Comparison of ENCODE assay signal across 1 cellular context in the genomic region with DNA sequence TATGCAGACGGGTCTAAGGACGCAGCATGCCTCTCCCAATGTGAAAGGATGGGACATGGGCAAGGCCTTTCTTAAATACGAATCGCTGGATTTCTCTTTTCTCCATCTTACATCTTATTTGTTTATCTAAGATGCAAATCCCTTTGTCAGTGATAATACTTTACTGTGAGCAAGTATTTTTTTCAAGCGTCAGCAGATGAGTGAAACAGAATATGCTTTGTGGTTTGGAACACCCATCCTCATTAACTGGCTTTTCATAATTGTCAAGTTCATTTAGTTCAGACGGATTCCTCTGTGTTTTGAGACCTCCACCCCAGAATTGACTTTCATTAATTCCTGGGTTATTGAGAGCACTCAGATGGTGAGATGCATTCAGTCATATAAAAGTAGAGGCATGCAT.
TF ChIP-seq lines count a peak whose summit lies in the region.

No MANE protein-coding gene starts in this region.

TF ChIP-seq in HepG2, 621 proteins besides CTCF, POLR2A, EP300 and RAD21:
- TF ChIP-seq, protein P1, sequence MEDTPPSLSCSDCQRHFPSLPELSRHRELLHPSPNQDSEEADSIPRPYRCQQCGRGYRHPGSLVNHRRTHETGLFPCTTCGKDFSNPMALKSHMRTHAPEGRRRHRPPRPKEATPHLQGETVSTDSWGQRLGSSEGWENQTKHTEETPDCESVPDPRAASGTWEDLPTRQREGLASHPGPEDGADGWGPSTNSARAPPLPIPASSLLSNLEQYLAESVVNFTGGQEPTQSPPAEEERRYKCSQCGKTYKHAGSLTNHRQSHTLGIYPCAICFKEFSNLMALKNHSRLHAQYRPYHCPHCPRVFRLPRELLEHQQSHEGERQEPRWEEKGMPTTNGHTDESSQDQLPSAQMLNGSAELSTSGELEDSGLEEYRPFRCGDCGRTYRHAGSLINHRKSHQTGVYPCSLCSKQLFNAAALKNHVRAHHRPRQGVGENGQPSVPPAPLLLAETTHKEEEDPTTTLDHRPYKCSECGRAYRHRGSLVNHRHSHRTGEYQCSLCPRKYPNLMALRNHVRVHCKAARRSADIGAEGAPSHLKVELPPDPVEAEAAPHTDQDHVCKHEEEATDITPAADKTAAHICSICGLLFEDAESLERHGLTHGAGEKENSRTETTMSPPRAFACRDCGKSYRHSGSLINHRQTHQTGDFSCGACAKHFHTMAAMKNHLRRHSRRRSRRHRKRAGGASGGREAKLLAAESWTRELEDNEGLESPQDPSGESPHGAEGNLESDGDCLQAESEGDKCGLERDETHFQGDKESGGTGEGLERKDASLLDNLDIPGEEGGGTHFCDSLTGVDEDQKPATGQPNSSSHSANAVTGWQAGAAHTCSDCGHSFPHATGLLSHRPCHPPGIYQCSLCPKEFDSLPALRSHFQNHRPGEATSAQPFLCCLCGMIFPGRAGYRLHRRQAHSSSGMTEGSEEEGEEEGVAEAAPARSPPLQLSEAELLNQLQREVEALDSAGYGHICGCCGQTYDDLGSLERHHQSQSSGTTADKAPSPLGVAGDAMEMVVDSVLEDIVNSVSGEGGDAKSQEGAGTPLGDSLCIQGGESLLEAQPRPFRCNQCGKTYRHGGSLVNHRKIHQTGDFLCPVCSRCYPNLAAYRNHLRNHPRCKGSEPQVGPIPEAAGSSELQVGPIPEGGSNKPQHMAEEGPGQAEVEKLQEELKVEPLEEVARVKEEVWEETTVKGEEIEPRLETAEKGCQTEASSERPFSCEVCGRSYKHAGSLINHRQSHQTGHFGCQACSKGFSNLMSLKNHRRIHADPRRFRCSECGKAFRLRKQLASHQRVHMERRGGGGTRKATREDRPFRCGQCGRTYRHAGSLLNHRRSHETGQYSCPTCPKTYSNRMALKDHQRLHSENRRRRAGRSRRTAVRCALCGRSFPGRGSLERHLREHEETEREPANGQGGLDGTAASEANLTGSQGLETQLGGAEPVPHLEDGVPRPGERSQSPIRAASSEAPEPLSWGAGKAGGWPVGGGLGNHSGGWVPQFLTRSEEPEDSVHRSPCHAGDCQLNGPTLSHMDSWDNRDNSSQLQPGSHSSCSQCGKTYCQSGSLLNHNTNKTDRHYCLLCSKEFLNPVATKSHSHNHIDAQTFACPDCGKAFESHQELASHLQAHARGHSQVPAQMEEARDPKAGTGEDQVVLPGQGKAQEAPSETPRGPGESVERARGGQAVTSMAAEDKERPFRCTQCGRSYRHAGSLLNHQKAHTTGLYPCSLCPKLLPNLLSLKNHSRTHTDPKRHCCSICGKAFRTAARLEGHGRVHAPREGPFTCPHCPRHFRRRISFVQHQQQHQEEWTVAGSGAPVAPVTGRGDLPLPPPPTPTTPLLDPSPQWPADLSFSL (CRISPR knock-in tag; IDR thresholded peaks at IDR 0.05) = no peak
